ENCODE assay signal across 8 cellular contexts in genomic region chr5:150544606-150545219, GRCh38. TPM values are rescaled to one million over a fixed set of nuclear protein-coding genes. Genes with fewer than 3 reads are reported as not detected.
DNase-seq lines count a peak whose midpoint lies in the region; ATAC-seq and TF ChIP-seq lines count a peak whose summit lies in the region.

No MANE protein-coding gene starts in this region.

- H3K14ac ChIP-seq in neuronal stem cell (ENCODE audit: low read length): no peak overlapping the region

- H3K27me3 ChIP-seq in BLaER1 (no peaks in the 10 kb centered on the region), neuronal stem cell (ENCODE audit: control insufficient read depth in 3 of 3, insufficient read depth in 3 of 3, low read depth in 1 of 3, low read length in 3 of 3) (no peaks in the 10 kb centered on the region), thoracic aorta (replicated peaks; ENCODE audit: insufficient read depth) (no peaks in the 10 kb centered on the region)

- no peak overlapping the region for H4K91ac ChIP-seq in neuronal stem cell (ENCODE audit: low read depth, low read length, poor library complexity)

- H3K4ac ChIP-seq in neuronal stem cell (ENCODE audit: low read length): no peak overlapping the region

- no peaks in the 10 kb centered on the region for H4K20me1 ChIP-seq in BLaER1

- H2AK5ac ChIP-seq in neuronal stem cell (ENCODE audit: low read depth, low read length): no peak overlapping the region

- H3K36me3 ChIP-seq in BLaER1: peaks cover 86% of the 10 kb centered on the region
- peaks cover 53 to 97% of the 10 kb centered on the region in 2 donors for H3K36me3 ChIP-seq in neuronal stem cell (replicated peaks in 1 of 2; ENCODE audit: control insufficient read depth in 2 of 2, insufficient read depth in 2 of 2, low read length in 2 of 2)
- H3K36me3 ChIP-seq in thoracic aorta: peaks cover 41% of the 10 kb centered on the region

- WGBS in neuronal stem cell (ENCODE audit: extremely low coverage in 2 of 2, insufficient read length in 2 of 2, insufficient replicate concordance in 1 of 2), 2 donors: no CpG with 5 or more reads among the region's 8 CpGs

- H3K27ac ChIP-seq in BLaER1: peak overlapping the region; percentile 22; the same call in 1 of the 2 replicates
- H3K27ac ChIP-seq in neuronal stem cell (replicated peaks; ENCODE audit: low read length): no peak overlapping the region
- peak overlapping the region; percentile 72 to 83 for H3K27ac ChIP-seq in thoracic aorta

- H2BK15ac ChIP-seq in neuronal stem cell (ENCODE audit: low read length): no peak overlapping the region

- H2BK5ac ChIP-seq in neuronal stem cell (ENCODE audit: low read length): no peak overlapping the region

- peak; percentile 56 for TF ChIP-seq CTCF in thoracic aorta (IDR thresholded peaks at IDR 0.05)

- no peak overlapping the region for H4K8ac ChIP-seq in neuronal stem cell (ENCODE audit: low read depth, low read length)

- no peak overlapping the region for H3K23ac ChIP-seq in neuronal stem cell (ENCODE audit: low read depth, low read length, poor library complexity)

- no peak overlapping the region for H3K4me2 ChIP-seq in BLaER1
- no peak overlapping the region for H3K4me2 ChIP-seq in neuronal stem cell (ENCODE audit: insufficient read depth, low read length, poor library complexity, severe bottlenecking)

- H3K79me1 ChIP-seq in neuronal stem cell (ENCODE audit: low read depth, low read length): no peaks in the 10 kb centered on the region

- no peak overlapping the region for H2BK12ac ChIP-seq in neuronal stem cell (ENCODE audit: low read length)

- H3K18ac ChIP-seq in neuronal stem cell (ENCODE audit: low read length): no peak overlapping the region

- no peak overlapping the region for H2AFZ ChIP-seq in neuronal stem cell (ENCODE audit: low read length)

- no peak overlapping the region for H3K4me3 ChIP-seq in BLaER1
- H3K4me3 ChIP-seq in neuronal stem cell (ENCODE audit: low read length in 2 of 2): no peak overlapping the region
- H3K4me3 ChIP-seq in thoracic aorta: no peak overlapping the region

- H3K9me3 ChIP-seq in BLaER1: no peaks in the 10 kb centered on the region
- H3K9me3 ChIP-seq in neuronal stem cell (replicated peaks in 1 of 2; ENCODE audit: control insufficient read depth in 2 of 2, insufficient read depth in 1 of 2, low read depth in 1 of 2, low read length in 2 of 2): peaks cover 0 to 2% of the 10 kb centered on the region in 2 donors
- H3K9me3 ChIP-seq in thoracic aorta: no peaks in the 10 kb centered on the region

- peak; percentile 89 for ATAC-seq in GM18907 (IDR thresholded peaks at IDR 0.05; ENCODE audit: unreplicated experiment)
- peak; percentile 91 for ATAC-seq in HG03159 (IDR thresholded peaks at IDR 0.05; ENCODE audit: unreplicated experiment)
- ATAC-seq in thoracic aorta (ENCODE audit: insufficient number of reproducible peaks, low FRiP score, low read depth): no peak

- H3K4me1 ChIP-seq in BLaER1 (peaks cover 35% of the 10 kb centered on the region), neuronal stem cell (ENCODE audit: control insufficient read depth in 2 of 2, insufficient read depth in 1 of 2, low read depth in 1 of 2, low read length in 2 of 2) (peaks cover 0 to 9% of the 10 kb centered on the region in 2 donors), thoracic aorta (ENCODE audit: control insufficient read depth in 1 of 2, low read depth in 2 of 2) (peaks cover 12 to 30% of the 10 kb centered on the region in 2 donors)

- DNase-seq in OCI-M2 (lab: John Stamatoyannopoulos, UW; ENCODE audit: unreplicated experiment) (peak; percentile 6), fibroblast of peridontal ligament (ENCODE audit: extremely low read depth) (peak; percentile 51), neuronal stem cell (ENCODE audit: low spot score) (peak; percentile 59), thoracic aorta (ENCODE audit: low spot score) (no peak)
- peak; percentile 53 for DNase-seq in activated T-cell treated with anti-CD3 and anti-CD28 coated beads, Interleukin-2, amount 50 U/mL, for 1 hour

- no peak overlapping the region for H2BK120ac ChIP-seq in neuronal stem cell (ENCODE audit: low read depth, low read length)

- H3K9ac ChIP-seq in BLaER1: no peak overlapping the region
- no peak overlapping the region for H3K9ac ChIP-seq in neuronal stem cell (ENCODE audit: low read depth, low read length, poor library complexity)

RNA-seq across cellular contexts. Expression of gene NDST1, which starts 36.8 kb away (rescaled TPM):
- 27.1 TPM for polyA plus RNA-seq in neuronal stem cell (2013, experiment 1 of 2)
- polyA plus RNA-seq in neuronal stem cell (2013, experiment 2 of 2): 25.9 TPM
- total RNA-seq in thoracic aorta: 100 to 1,000 TPM; 112 to 131 TPM
